ENCODE assay signal across 8 cellular contexts in genomic region chr1:234957330-234958065, GRCh38.
DNase-seq lines count a peak whose midpoint lies in the region; ATAC-seq and TF ChIP-seq lines count a peak whose summit lies in the region.

No MANE protein-coding gene starts in this region.

- H3K27ac Mint-ChIP-seq in CD8-positive, alpha-beta memory T cell, result peak overlapping the region in 5 of 8 donors; percentile 16 to 83 (median 64)
- peak overlapping the region; percentile 75 for H3K27ac Mint-ChIP-seq in activated T-helper 2 cell treated with anti-CD3 and anti-CD28 coated beads, Interferon-gamma antibody, Interleukin-2, Interleukin-4, amounts not matched to agents 10 μg/mL and 5 μg/mL and 100 μg/mL, durations not matched to agents 14 hours and 24 hours and 36 hours
- H3K27ac Mint-ChIP-seq in type B pancreatic cell, result peak overlapping the region; percentile 95

- CTCF ChIA-PET in CD8-positive, alpha-beta memory T cell (lab: Charles Lee), result interaction anchor here (0.5 to 1.2 kb wide), 2 partner anchors 29 to 84 kb away, joined by 3 to 4 read pairs; no protein-coding TSS in a partner anchor

- no peak for DNase-seq in CD8-positive, alpha-beta memory T cell
- peak; percentile 80 for DNase-seq in KBM-7
- DNase-seq in activated T-helper 2 cell treated with anti-CD3 and anti-CD28 coated beads, Interferon-gamma antibody, Interleukin-2, Interleukin-4, amounts not matched to agents 10 μg/mL and 5 μg/mL and 100 μg/mL, durations not matched to agents 14 hours and 24 hours and 36 hours (ENCODE audit: low spot score), result no peak
- DNase-seq in type B pancreatic cell (ENCODE audit: extremely low spot score, unreplicated experiment), result peak; percentile 77
- DNase-seq in NCI-H1694 (lab: John Stamatoyannopoulos, UW), result no peak
- DNase-seq in vagina (ENCODE audit: extremely low spot score in 2 of 2), result no peak

- intact Hi-C loops in activated T-helper 2 cell treated with anti-CD3 and anti-CD28 coated beads, Interferon-gamma antibody, Interleukin-2, Interleukin-4, amounts not matched to agents 10 μg/mL and 5 μg/mL and 100 μg/mL, durations not matched to agents 14 hours and 24 hours and 36 hours (cut with micrococcal nuclease), result no loop called here
- intact Hi-C loops in vagina (cut with DNase I), result no loop called here

- H3K9me3 ChIP-seq in CD8-positive, alpha-beta memory T cell (ENCODE audit: low read length), result no peaks in the 10 kb centered on the region
- no peaks in the 10 kb centered on the region for H3K9me3 ChIP-seq in vagina

- no peaks in the 10 kb centered on the region for H3K36me3 Mint-ChIP-seq in CD8-positive, alpha-beta memory T cell
- H3K36me3 Mint-ChIP-seq in activated T-helper 2 cell treated with anti-CD3 and anti-CD28 coated beads, Interferon-gamma antibody, Interleukin-2, Interleukin-4, amounts not matched to agents 10 μg/mL and 5 μg/mL and 100 μg/mL, durations not matched to agents 14 hours and 24 hours and 36 hours (ENCODE audit: low read depth), result peaks cover 9% of the 10 kb centered on the region
- no peaks in the 10 kb centered on the region for H3K36me3 Mint-ChIP-seq in type B pancreatic cell

- H3K9me3 Mint-ChIP-seq in CD8-positive, alpha-beta memory T cell, result no peaks in the 10 kb centered on the region
- H3K9me3 Mint-ChIP-seq in activated T-helper 2 cell treated with anti-CD3 and anti-CD28 coated beads, Interferon-gamma antibody, Interleukin-2, Interleukin-4, amounts not matched to agents 10 μg/mL and 5 μg/mL and 100 μg/mL, durations not matched to agents 14 hours and 24 hours and 36 hours, result no peaks in the 10 kb centered on the region
- no peaks in the 10 kb centered on the region for H3K9me3 Mint-ChIP-seq in type B pancreatic cell

- H3K27ac ChIP-seq in CD8-positive, alpha-beta memory T cell (ENCODE audit: low read depth, low read length), result peak overlapping the region; percentile 38
- H3K27ac ChIP-seq in layer of hippocampus (ENCODE audit: low read depth, low read length), result peak overlapping the region; percentile 15
- no peak overlapping the region for H3K27ac ChIP-seq in vagina

- in situ Hi-C loops in KBM-7 (cut with MboI; ENCODE audit: low pct_unique_long_range_greater_than_20kb, low sequenced_read_pairs), result loop anchor here (25.0 kb wide), 2 partner anchors 220 to 345 kb away; partner anchors contain the start of gene IRF2BP2

- peaks cover 45% of the 10 kb centered on the region for H3K4me1 ChIP-seq in CD8-positive, alpha-beta memory T cell (ENCODE audit: insufficient read depth, low read length)
- H3K4me1 ChIP-seq in vagina, result peaks cover 31% of the 10 kb centered on the region

- no peak for TF ChIP-seq POLR2A in vagina (IDR thresholded peaks at IDR 0.05)

- no peak overlapping the region for H3K4me3 Mint-ChIP-seq in CD8-positive, alpha-beta memory T cell
- no peak overlapping the region for H3K4me3 Mint-ChIP-seq in activated T-helper 2 cell treated with anti-CD3 and anti-CD28 coated beads, Interferon-gamma antibody, Interleukin-2, Interleukin-4, amounts not matched to agents 10 μg/mL and 5 μg/mL and 100 μg/mL, durations not matched to agents 14 hours and 24 hours and 36 hours (ENCODE audit: low read depth)
- peak overlapping the region; percentile 81 for H3K4me3 Mint-ChIP-seq in type B pancreatic cell

- no peaks in the 10 kb centered on the region for H3K27me3 Mint-ChIP-seq in CD8-positive, alpha-beta memory T cell
- H3K27me3 Mint-ChIP-seq in activated T-helper 2 cell treated with anti-CD3 and anti-CD28 coated beads, Interferon-gamma antibody, Interleukin-2, Interleukin-4, amounts not matched to agents 10 μg/mL and 5 μg/mL and 100 μg/mL, durations not matched to agents 14 hours and 24 hours and 36 hours (ENCODE audit: low read depth), result no peaks in the 10 kb centered on the region
- H3K27me3 Mint-ChIP-seq in type B pancreatic cell, result no peaks in the 10 kb centered on the region

- peaks cover 50 to 58% (median 55%) of the 10 kb centered on the region in 3 donors for H3K4me1 Mint-ChIP-seq in CD8-positive, alpha-beta memory T cell
- peaks cover 78% of the 10 kb centered on the region for H3K4me1 Mint-ChIP-seq in activated T-helper 2 cell treated with anti-CD3 and anti-CD28 coated beads, Interferon-gamma antibody, Interleukin-2, Interleukin-4, amounts not matched to agents 10 μg/mL and 5 μg/mL and 100 μg/mL, durations not matched to agents 14 hours and 24 hours and 36 hours (ENCODE audit: low read depth)
- H3K4me1 Mint-ChIP-seq in type B pancreatic cell (ENCODE audit: unreplicated experiment), result peaks cover 72% of the 10 kb centered on the region

- no peaks in the 10 kb centered on the region for H3K27me3 ChIP-seq in CD8-positive, alpha-beta memory T cell (ENCODE audit: insufficient read depth, low read length, poor library complexity, severe bottlenecking)
- H3K27me3 ChIP-seq in layer of hippocampus (ENCODE audit: control insufficient read depth, insufficient read depth, low read length), result no peaks in the 10 kb centered on the region
- no peaks in the 10 kb centered on the region for H3K27me3 ChIP-seq in vagina

- TF ChIP-seq CTCF in type B pancreatic cell (conservative IDR thresholded peaks at IDR 0.05) (no peak), vagina (IDR thresholded peaks at IDR 0.05) (no peak)

- POLR2A ChIA-PET in CD8-positive, alpha-beta memory T cell (lab: Charles Lee), result interaction anchor here (0.6 kb wide), 1 partner anchor 18 kb away, joined by 3 read pairs; no protein-coding TSS in a partner anchor

- no peak for ATAC-seq in GM21723 (IDR thresholded peaks at IDR 0.05; ENCODE audit: unreplicated experiment)

- H3K36me3 ChIP-seq in CD8-positive, alpha-beta memory T cell (ENCODE audit: insufficient read depth, low read length), result no peaks in the 10 kb centered on the region
- H3K36me3 ChIP-seq in vagina, result no peaks in the 10 kb centered on the region

- no peak overlapping the region for H3K4me3 ChIP-seq in CD8-positive, alpha-beta memory T cell (ENCODE audit: low read length)
- no peak overlapping the region for H3K4me3 ChIP-seq in vagina

Comparison
In these comparisons a context has a peak if more than half of its experiments do, and no peak if none do; other contexts are left out.
1. DNase-seq: peak in KBM-7 (single experiment) and type B pancreatic cell (single experiment); none in CD8-positive, alpha-beta memory T cell (0 of 5), activated T-helper 2 cell treated with anti-CD3 and anti-CD28 coated beads, Interferon-gamma antibody, Interleukin-2, Interleukin-4, amounts not matched to agents 10 μg/mL and 5 μg/mL and 100 μg/mL, durations not matched to agents 14 hours and 24 hours and 36 hours (single experiment), NCI-H1694 (single experiment) and vagina (0 of 2).
2. Peak in every context shown above with its lines, with median percentiles within 50 percentile points of each other: H3K27ac Mint-ChIP-seq.